ENCODE assay signal across 21 cellular contexts in the genomic region with DNA sequence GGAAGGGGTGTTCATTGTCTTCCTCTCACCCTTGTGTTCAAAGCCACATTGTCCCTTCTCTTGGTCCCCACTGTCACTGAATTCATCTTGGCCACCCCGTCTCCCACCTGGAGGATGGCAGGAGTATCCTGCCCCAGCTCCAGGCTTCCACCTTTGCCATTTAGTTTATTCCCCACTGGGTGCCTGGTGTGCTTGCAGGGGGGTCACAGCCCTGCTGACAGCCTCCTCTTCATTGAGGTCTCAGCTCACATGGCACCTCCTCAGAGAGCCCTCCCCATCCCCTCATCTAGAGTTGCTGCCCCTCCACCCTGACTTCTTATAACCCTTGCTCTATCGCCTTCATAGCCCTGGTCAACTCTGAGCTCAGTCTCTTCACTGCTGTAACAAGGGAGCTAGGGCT. TPM values are rescaled to one million over a fixed set of nuclear protein-coding genes. Genes with fewer than 3 reads are reported as not detected.
DNase-seq lines count a peak whose midpoint lies in the region; ATAC-seq and TF ChIP-seq lines count a peak whose summit lies in the region.
"Had no signal": no experiment of that assay in that cellular context is flagged by ENCODE, and none has a peak within 500 bp of the region (broad histone marks: within the 10 kb centered on the region; RNA-seq: fewer than 3 reads in every experiment).

No MANE protein-coding gene starts in this region.

- TF ChIP-seq POLR2A in esophagus squamous epithelium (IDR thresholded peaks at IDR 0.05) = no peak
- TF ChIP-seq POLR2A in sigmoid colon (IDR thresholded peaks at IDR 0.05) = no peak

- no peaks in the 10 kb centered on the region for H3K36me3 ChIP-seq in H7 (replicated peaks; ENCODE audit: control insufficient read depth, insufficient read depth, low read length)
- H3K36me3 ChIP-seq in esophagus squamous epithelium = no peaks in the 10 kb centered on the region
- no peaks in the 10 kb centered on the region for H3K36me3 ChIP-seq in sigmoid colon

- no peaks in the 10 kb centered on the region for H3K9me3 ChIP-seq in T-helper 17 cell (ENCODE audit: control insufficient read depth, low read length, poor library complexity, severe bottlenecking)
- no peaks in the 10 kb centered on the region for H3K9me3 ChIP-seq in esophagus squamous epithelium
- no peaks in the 10 kb centered on the region for H3K9me3 ChIP-seq in sigmoid colon

- no peak for TF ChIP-seq EP300 in sigmoid colon (IDR thresholded peaks at IDR 0.05)

- peaks cover 22% of the 10 kb centered on the region for H3K4me1 Mint-ChIP-seq in T-helper 17 cell
- H3K4me1 Mint-ChIP-seq in effector memory CD8-positive, alpha-beta T cell (ENCODE audit: low read depth in 2 of 2) = peaks cover 12 to 24% of the 10 kb centered on the region in 2 donors

- H3K27ac Mint-ChIP-seq in T-helper 17 cell = peak overlapping the region; percentile 19
- H3K27ac Mint-ChIP-seq in effector memory CD8-positive, alpha-beta T cell = no peak overlapping the region
- H3K27ac Mint-ChIP-seq: stimulated activated naive CD8-positive, alpha-beta T cell treated with anti-CD3 and anti-CD28 coated beads, Interleukin-15, Interleukin-2, amounts not matched to agents 100 ng/mL and 50 ng/mL, for 24 hours; T-helper 2 cell treated with Interferon-gamma antibody and Interleukin-4, amounts not matched to agents 5 μg/mL and 100 μg/mL, for 36 hours had no signal

- H3K27ac ChIP-seq in esophagus squamous epithelium = peak overlapping the region in 3 of 4 donors; percentile 50 to 96 (median 91)
- peak overlapping the region; percentile 20 to 67 (median 37) for H3K27ac ChIP-seq in sigmoid colon
- H3K27ac ChIP-seq: HL-60 had no signal

- H3K4me3 Mint-ChIP-seq in T-helper 17 cell = no peak overlapping the region
- H3K4me3 Mint-ChIP-seq in effector memory CD8-positive, alpha-beta T cell = no peak overlapping the region
- H3K4me3 Mint-ChIP-seq: naive thymus-derived CD8-positive, alpha-beta T cell; stimulated activated naive CD8-positive, alpha-beta T cell treated with anti-CD3 and anti-CD28 coated beads, Interleukin-15, Interleukin-2, amounts not matched to agents 100 ng/mL and 50 ng/mL, for 24 hours; T-helper 2 cell treated with Interferon-gamma antibody and Interleukin-4, amounts not matched to agents 5 μg/mL and 100 μg/mL, for 36 hours had no signal

- 89 to 92% methylated on average over 2 of the region's 2 CpGs for WGBS in esophagus squamous epithelium, 2 donors
- WGBS in sigmoid colon, 2 donors = 63 to 87% methylated on average over 2 of the region's 2 CpGs

- H3K4me3 ChIP-seq in H7 (ENCODE audit: insufficient read depth, low read depth, low read length) (no peak overlapping the region), esophagus squamous epithelium (no peak overlapping the region), sigmoid colon (no peak overlapping the region)

- ATAC-seq in T-helper 17 cell (no peak), HG03571 (IDR thresholded peaks at IDR 0.05; ENCODE audit: unreplicated experiment) (no peak)
- ATAC-seq in effector memory CD8-positive, alpha-beta T cell (replicated peaks) = no peak
- ATAC-seq: activated CD4-positive, CD25-positive, alpha-beta regulatory T cell treated with anti-CD3 and anti-CD28 coated beads, Interleukin-2, amount 50 U/mL, for 24 hours; left colon; naive thymus-derived CD8-positive, alpha-beta T cell had no signal

- H3K4me1 ChIP-seq in esophagus squamous epithelium (peaks cover 39 to 80% (median 50%) of the 10 kb centered on the region in 3 donors), sigmoid colon (no peaks in the 10 kb centered on the region)

- TF ChIP-seq CTCF in esophagus squamous epithelium (IDR thresholded peaks at IDR 0.05) = no peak
- TF ChIP-seq CTCF in sigmoid colon (IDR thresholded peaks at IDR 0.05) = no peak

- H3K36me3 Mint-ChIP-seq in T-helper 17 cell (ENCODE audit: low read depth) = peaks cover 6% of the 10 kb centered on the region
- no peaks in the 10 kb centered on the region for H3K36me3 Mint-ChIP-seq in effector memory CD8-positive, alpha-beta T cell (ENCODE audit: insufficient read depth)
- H3K36me3 Mint-ChIP-seq: naive thymus-derived CD8-positive, alpha-beta T cell had no signal

- H3K9me3 Mint-ChIP-seq in effector memory CD8-positive, alpha-beta T cell = no peaks in the 10 kb centered on the region
- H3K9me3 Mint-ChIP-seq: stimulated activated naive CD8-positive, alpha-beta T cell treated with anti-CD3 and anti-CD28 coated beads, Interleukin-15, Interleukin-2, amounts not matched to agents 100 ng/mL and 50 ng/mL, for 24 hours; T-helper 2 cell treated with Interferon-gamma antibody and Interleukin-4, amounts not matched to agents 5 μg/mL and 100 μg/mL, for 36 hours had no signal

- H3K27me3 ChIP-seq in H7 (ENCODE audit: control insufficient read depth, insufficient read depth, low read length) (no peaks in the 10 kb centered on the region), esophagus squamous epithelium (no peaks in the 10 kb centered on the region), sigmoid colon (no peaks in the 10 kb centered on the region)

- intact Hi-C loops in esophagus squamous epithelium (cut with DNase I) = no loop called here
- intact Hi-C loops in sigmoid colon (cut with DNase I) = no loop called here

- peak; percentile 16 for DNase-seq in H7
- DNase-seq in T-helper 17 cell = no peak
- DNase-seq in esophagus squamous epithelium (lab: John Stamatoyannopoulos, UW) = no peak
- DNase-seq in sigmoid colon = no peak
- DNase-seq in Ammon's horn (ENCODE audit: low spot score) = no peak
- DNase-seq in effector memory CD8-positive, alpha-beta T cell = no peak
- DNase-seq in NCI-H526 treated with DMSO at 0.1 percent for 48 hours (lab: John Stamatoyannopoulos, UW) = no peak
- DNase-seq: activated CD8-positive, alpha-beta memory T cell treated with anti-CD3 and anti-CD28 coated beads, Interleukin-2, amount 50 U/mL, for 4 hours; activated gamma-delta T cell treated with Interleukin-2 at 50 U/mL for 16 hours; dermis blood vessel endothelial cell; KBM-7; left colon; naive thymus-derived CD8-positive, alpha-beta T cell; NCI-H1092 had no signal

- peaks cover 17% of the 10 kb centered on the region for H3K27me3 Mint-ChIP-seq in T-helper 17 cell
- peaks cover 17 to 30% of the 10 kb centered on the region in 2 donors for H3K27me3 Mint-ChIP-seq in effector memory CD8-positive, alpha-beta T cell

RNA-seq across cellular contexts. Expression of a gene that starts 36.6 kb away (rescaled TPM):
- total RNA-seq in H7 (2014; rRNA removed; shearing (Covaris generic)) = 7.3 and 9.2 TPM in 2 replicates
- 1 to 10 TPM; 1.4 to 3.2 TPM for total RNA-seq in T-helper 17 cell
- 10 to 100 TPM; 43.1 to 73.2 (median 47.5) TPM for total RNA-seq in esophagus squamous epithelium
- total RNA-seq in sigmoid colon = 10 to 100 TPM in 1 of 4 donors, 1 to 10 TPM in 3; 6.3 to 18.8 (median 7.6) TPM
- polyA plus RNA-seq in sigmoid colon = 10 to 100 TPM; 10.2 to 34.2 (median 16.4) TPM

RNA-seq across cellular contexts. Expression of a gene that starts 42.6 kb away (rescaled TPM):
- not detected in 2 replicates for total RNA-seq in H7 (2014; rRNA removed; shearing (Covaris generic))
- total RNA-seq in T-helper 17 cell = not detected
- total RNA-seq in esophagus squamous epithelium = not detected
- not detected for total RNA-seq in sigmoid colon
- polyA plus RNA-seq in sigmoid colon = not detected
- total RNA-seq: astrocyte; dermis blood vessel endothelial cell; naive thymus-derived CD8-positive, alpha-beta T cell; renal cortical epithelial cell had no signal
- polyA plus RNA-seq: naive thymus-derived CD8-positive, alpha-beta T cell had no signal
